17 cellular contexts compared by ENCODE assay signal in genomic region chr4:44727471-44727870, GRCh38. TPM values are rescaled to one million over a fixed set of nuclear protein-coding genes. Genes with fewer than 3 reads are reported as not detected.
DNase-seq lines count a peak whose midpoint lies in the region; ATAC-seq and TF ChIP-seq lines count a peak whose summit lies in the region.
"Had no signal": no experiment of that assay in that cellular context is flagged by ENCODE, and none has a peak within 500 bp of the region (broad histone marks: within the 10 kb centered on the region; RNA-seq: fewer than 3 reads in every experiment).

No MANE protein-coding gene starts in this region.

- H3K9me3 Mint-ChIP-seq in activated naive CD4-positive, alpha-beta T cell treated with anti-CD3 and anti-CD28 coated beads, Interleukin-2, amount 50 U/mL, for 24 hours: no peaks in the 10 kb centered on the region
- H3K9me3 Mint-ChIP-seq in immature natural killer cell: peaks cover 0 to 4% (median 0%) of the 10 kb centered on the region in 6 donors
- H3K9me3 Mint-ChIP-seq in stimulated activated effector memory CD8-positive, alpha-beta T cell treated with anti-CD3 and anti-CD28 coated beads, Interleukin-12 subunit alpha, Interleukin-12 subunit beta, amount 100 ng/mL, for 72 hours: no peaks in the 10 kb centered on the region
- H3K9me3 Mint-ChIP-seq: WTC11 had no signal

- TF ChIP-seq CTCF in SU-DHL-6 (IDR thresholded peaks at IDR 0.05; ENCODE audit: insufficient read depth, low read length, poor library complexity, severe bottlenecking): no peak

- H3K9me3 ChIP-seq in SU-DHL-6 (ENCODE audit: insufficient read depth, low read length): no peaks in the 10 kb centered on the region
- H3K9me3 ChIP-seq: uterus had no signal

- H3K27me3 Mint-ChIP-seq in activated naive CD4-positive, alpha-beta T cell treated with anti-CD3 and anti-CD28 coated beads, Interleukin-2, amount 50 U/mL, for 24 hours: peaks cover 1% of the 10 kb centered on the region
- peaks cover 5 to 20% (median 11%) of the 10 kb centered on the region in 3 donors for H3K27me3 Mint-ChIP-seq in immature natural killer cell (ENCODE audit: low read depth in 3 of 3)

- no peaks in the 10 kb centered on the region for H3K9me2 ChIP-seq in SU-DHL-6 (replicated peaks; ENCODE audit: insufficient read depth, low read length)

- H3F3A ChIP-seq in SU-DHL-6 (ENCODE audit: insufficient read depth): no peaks in the 10 kb centered on the region

- H4K20me1 ChIP-seq in SU-DHL-6 (ENCODE audit: low read depth, low read length): no peaks in the 10 kb centered on the region

- peak overlapping the region; percentile 18 for H3K27ac Mint-ChIP-seq in activated naive CD4-positive, alpha-beta T cell treated with anti-CD3 and anti-CD28 coated beads, Interleukin-2, amount 50 U/mL, for 24 hours
- no peak overlapping the region for H3K27ac Mint-ChIP-seq in immature natural killer cell
- no peak overlapping the region for H3K27ac Mint-ChIP-seq in stimulated activated effector memory CD8-positive, alpha-beta T cell treated with anti-CD3 and anti-CD28 coated beads, Interleukin-12 subunit alpha, Interleukin-12 subunit beta, amount 100 ng/mL, for 72 hours
- H3K27ac Mint-ChIP-seq: WTC11 had no signal

- DNase-seq in activated naive CD4-positive, alpha-beta T cell treated with anti-CD3 and anti-CD28 coated beads, Interleukin-2, amount 50 U/mL, for 16 hours: no peak
- no peak for DNase-seq in immature natural killer cell
- no peak for DNase-seq in stimulated activated effector memory CD8-positive, alpha-beta T cell treated with anti-CD3 and anti-CD28 coated beads, Interleukin-12 subunit alpha, Interleukin-12 subunit beta, amount 100 ng/mL, for 72 hours (ENCODE audit: low spot score in 2 of 2)
- DNase-seq in cerebellar nuclear complex (lab: John Stamatoyannopoulos, UW): no peak
- DNase-seq in NCI-H1105 (lab: John Stamatoyannopoulos, UW): no peak
- no peak for DNase-seq in NCI-H1105 treated with DMSO at 0.1 percent for 48 hours (lab: John Stamatoyannopoulos, UW)
- DNase-seq: activated effector memory CD4-positive, alpha-beta T cell treated with Interleukin-2 at 50 U/mL for 16 hours; HCEC 1CT; left ventricle myocardium superior; MM.1S; posterior cingulate gyrus; stimulated activated CD8-positive, alpha-beta memory T cell treated with anti-CD3 and anti-CD28 coated beads, Interleukin-4, amount 100 ng/mL, for 48 hours; uterus had no signal

- H3K4me3 Mint-ChIP-seq in activated naive CD4-positive, alpha-beta T cell treated with anti-CD3 and anti-CD28 coated beads, Interleukin-2, amount 50 U/mL, for 24 hours: peak overlapping the region; percentile 93
- H3K4me3 Mint-ChIP-seq in immature natural killer cell: peak overlapping the region in 4 of 5 donors; percentile 90 to 93 (median 92)
- peak overlapping the region; percentile 74 for H3K4me3 Mint-ChIP-seq in stimulated activated effector memory CD8-positive, alpha-beta T cell treated with anti-CD3 and anti-CD28 coated beads, Interleukin-12 subunit alpha, Interleukin-12 subunit beta, amount 100 ng/mL, for 72 hours

- H3K36me3 ChIP-seq in SU-DHL-6 (ENCODE audit: low read length): no peaks in the 10 kb centered on the region
- H3K36me3 ChIP-seq: uterus had no signal

- H3K27ac ChIP-seq in SU-DHL-6 (ENCODE audit: low read depth, low read length): no peak overlapping the region
- H3K27ac ChIP-seq: SK-N-MC had no signal

- no peak overlapping the region for H3K9ac ChIP-seq in SU-DHL-6 (ENCODE audit: low read length)

- H3K79me2 ChIP-seq in SU-DHL-6 (ENCODE audit: insufficient read depth, low read length): peaks cover 39% of the 10 kb centered on the region

- ATAC-seq in stimulated activated effector memory CD8-positive, alpha-beta T cell treated with anti-CD3 and anti-CD28 coated beads, Interleukin-12 subunit alpha, Interleukin-12 subunit beta, amount 100 ng/mL, for 72 hours: no peak
- ATAC-seq: WTC11 had no signal

- H3K4me3 ChIP-seq in SU-DHL-6 (ENCODE audit: insufficient read depth, low read length, poor library complexity, severe bottlenecking): no peak overlapping the region

- no peak overlapping the region for H2AFZ ChIP-seq in SU-DHL-6 (ENCODE audit: low read depth, low read length, severe bottlenecking)

- peaks cover 50% of the 10 kb centered on the region for H3K4me1 Mint-ChIP-seq in activated naive CD4-positive, alpha-beta T cell treated with anti-CD3 and anti-CD28 coated beads, Interleukin-2, amount 50 U/mL, for 24 hours
- H3K4me1 Mint-ChIP-seq in immature natural killer cell: peaks cover 30 to 48% of the 10 kb centered on the region in 2 donors
- peaks cover 33% of the 10 kb centered on the region for H3K4me1 Mint-ChIP-seq in stimulated activated effector memory CD8-positive, alpha-beta T cell treated with anti-CD3 and anti-CD28 coated beads, Interleukin-12 subunit alpha, Interleukin-12 subunit beta, amount 100 ng/mL, for 72 hours

- no peaks in the 10 kb centered on the region for H3K27me3 ChIP-seq in SU-DHL-6 (ENCODE audit: low read length)
- H3K27me3 ChIP-seq: uterus had no signal

- H3K36me3 Mint-ChIP-seq in activated naive CD4-positive, alpha-beta T cell treated with anti-CD3 and anti-CD28 coated beads, Interleukin-2, amount 50 U/mL, for 24 hours: peaks cover 2% of the 10 kb centered on the region
- H3K36me3 Mint-ChIP-seq in immature natural killer cell: no peaks in the 10 kb centered on the region
- peaks cover 13% of the 10 kb centered on the region for H3K36me3 Mint-ChIP-seq in stimulated activated effector memory CD8-positive, alpha-beta T cell treated with anti-CD3 and anti-CD28 coated beads, Interleukin-12 subunit alpha, Interleukin-12 subunit beta, amount 100 ng/mL, for 72 hours
- H3K36me3 Mint-ChIP-seq: WTC11 had no signal

- H3K4me2 ChIP-seq in SU-DHL-6 (ENCODE audit: low read depth, low read length, poor library complexity, severe bottlenecking): peak overlapping the region; percentile 95

RNA-seq across cellular contexts. Expression of gene GNPDA2, which starts 1.1 kb away (rescaled TPM):
- polyA plus RNA-seq in immature natural killer cell: 10 to 100 TPM; 13.7 to 30.9 (median 17.4) TPM

RNA-seq across cellular contexts. Expression of gene GUF1, which starts 49.3 kb away (rescaled TPM):
- 10 to 100 TPM in 2 of 3 donors, 1 to 10 TPM in 1; 9.3 to 16.1 (median 10.9) TPM for polyA plus RNA-seq in immature natural killer cell
